29 cellular contexts compared by ENCODE assay signal in genomic region chr1:89332461-89332860, GRCh38. TPM values are rescaled to one million over a fixed set of nuclear protein-coding genes. Genes with fewer than 3 reads are reported as not detected.
"Had no signal": no experiment of that assay in that cellular context is flagged by ENCODE, and none has a peak within 500 bp of the region (broad histone marks: within the 10 kb centered on the region; RNA-seq: fewer than 3 reads in every experiment).

No MANE protein-coding gene starts in this region.

- H3K27ac ChIP-seq: dorsolateral prefrontal cortex, heart left ventricle, pancreas, prostate gland, spleen, testis, tibial nerve had no signal

- H3K36me3 ChIP-seq: heart left ventricle, pancreas, prostate gland, spleen, tibial nerve had no signal

- H3K9me3 Mint-ChIP-seq: stimulated activated memory B cell treated with anti-CD40 and anti-IgM and Interleukin-4, amounts not matched to agents 10 μg/mL and 1 μg/mL and 100 μg/mL, for 72 hours had no signal

- H3K27me3 Mint-ChIP-seq: natural killer cell treated with Interleukin-12 subunit alpha and Interleukin-12 subunit beta and Interleukin-15 and Interleukin-18, amount 100 ng/mL, for 72 hours; stimulated activated memory B cell treated with anti-CD40 and anti-IgM and Interleukin-4, amounts not matched to agents 10 μg/mL and 1 μg/mL and 100 μg/mL, for 72 hours; stimulated activated naive CD8-positive, alpha-beta T cell treated with anti-CD3 and anti-CD28 coated beads, Interleukin-15, amount 100 ng/mL, for 72 hours had no signal

- H3K27me3 ChIP-seq: dorsolateral prefrontal cortex, heart left ventricle, pancreas, spleen, testis, tibial nerve had no signal

- H3K9me3 ChIP-seq: pancreas, prostate gland, spleen, testis had no signal

- FAIRE-seq: frontal cortex, pancreas had no signal

- DNase-seq: cortex of kidney; dorsolateral prefrontal cortex; effector CD8-positive, alpha-beta T cell; heart left ventricle; hippocampal formation; left colon; left ventricle myocardium superior; mesenchymal stem cell; midbrain; occipital lobe; pancreas; spleen; stimulated activated CD4-positive, alpha-beta T cell treated with anti-CD3 and anti-CD28 coated beads, Interleukin-15, amount 100 ng/mL, for 24 hours; stimulated activated CD4-positive, alpha-beta T cell treated with anti-CD3 and anti-CD28 coated beads, Interleukin-1b, Interleukin-23, amount 100 ng/mL, for 48 hours; stimulated activated CD4-positive, alpha-beta T cell treated with anti-CD3 and anti-CD28 coated beads, Interleukin-4, amount 100 ng/mL, for 24 hours; stimulated activated naive CD8-positive, alpha-beta T cell treated with anti-CD3 and anti-CD28 coated beads, Interleukin-15, amount 100 ng/mL, for 72 hours; testis had no signal

- H3K4me1 ChIP-seq: heart left ventricle, pancreas, prostate gland, testis, tibial nerve had no signal

- H3K4me3 Mint-ChIP-seq: natural killer cell treated with Interleukin-12 subunit alpha and Interleukin-12 subunit beta and Interleukin-15 and Interleukin-18, amount 100 ng/mL, for 72 hours; stimulated activated memory B cell treated with anti-CD40 and anti-IgM and Interleukin-4, amounts not matched to agents 10 μg/mL and 1 μg/mL and 100 μg/mL, for 72 hours; stimulated activated naive CD8-positive, alpha-beta T cell treated with anti-CD3 and anti-CD28 coated beads, Interleukin-15, amount 100 ng/mL, for 72 hours had no signal

- H3K36me3 Mint-ChIP-seq: natural killer cell treated with Interleukin-12 subunit alpha and Interleukin-12 subunit beta and Interleukin-15 and Interleukin-18, amount 100 ng/mL, for 72 hours; stimulated activated memory B cell treated with anti-CD40 and anti-IgM and Interleukin-4, amounts not matched to agents 10 μg/mL and 1 μg/mL and 100 μg/mL, for 72 hours had no signal

- H3K4me3 ChIP-seq: dorsolateral prefrontal cortex, heart left ventricle, lung, pancreas, prostate gland, spleen, testis, tibial nerve had no signal

- ATAC-seq: heart left ventricle; left colon; left ventricle myocardium superior; natural killer cell treated with Interleukin-12 subunit alpha and Interleukin-12 subunit beta and Interleukin-15 and Interleukin-18, amount 100 ng/mL, for 72 hours; pancreas; sciatic nerve; stimulated activated memory B cell treated with anti-CD40 and anti-IgM and Interleukin-4, amounts not matched to agents 10 μg/mL and 1 μg/mL and 100 μg/mL, for 72 hours; stimulated activated naive CD8-positive, alpha-beta T cell treated with anti-CD3 and anti-CD28 coated beads, Interleukin-15, amount 100 ng/mL, for 72 hours had no signal

- H3K27ac Mint-ChIP-seq: stimulated activated memory B cell treated with anti-CD40 and anti-IgM and Interleukin-4, amounts not matched to agents 10 μg/mL and 1 μg/mL and 100 μg/mL, for 72 hours; stimulated activated naive CD8-positive, alpha-beta T cell treated with anti-CD3 and anti-CD28 coated beads, Interleukin-15, amount 100 ng/mL, for 72 hours had no signal

- H3K4me1 Mint-ChIP-seq: stimulated activated memory B cell treated with anti-CD40 and anti-IgM and Interleukin-4, amounts not matched to agents 10 μg/mL and 1 μg/mL and 100 μg/mL, for 72 hours; stimulated activated naive CD8-positive, alpha-beta T cell treated with anti-CD3 and anti-CD28 coated beads, Interleukin-15, amount 100 ng/mL, for 72 hours had no signal

RNA-seq across cellular contexts. Expression of gene GBP6, which starts 31.4 kb away (rescaled TPM):
- total RNA-seq: glomerular endothelial cell, left colon, left ventricle myocardium superior, prostate gland, sciatic nerve, skeletal muscle tissue, subcutaneous adipose tissue, tibial nerve, ureter had no signal

RNA-seq across cellular contexts. Expression of gene GBP5, which starts 59.8 kb away (rescaled TPM):
- polyA plus RNA-seq: fibroblast of lung had no signal
